In genomic region chr10:43855667-43856210, GRCh38 we compare ENCODE assay signal across 30 cellular contexts.
A peak's percentile ranks its signal among the peaks of the same experiment; 100 is the strongest.
DNase-seq lines count a peak whose midpoint lies in the region; ATAC-seq, FAIRE-seq and TF ChIP-seq lines count a peak whose summit lies in the region.
"Had no signal": no experiment of that assay in that cellular context is flagged by ENCODE, and none has a peak within 500 bp of the region (broad histone marks: within the 10 kb centered on the region; RNA-seq: fewer than 3 reads in every experiment).

No MANE protein-coding gene starts in this region.

- no peak for ATAC-seq in T-helper 17 cell
- peak; percentile 35 to 69 for ATAC-seq in left cardiac atrium
- peak; percentile 26 for ATAC-seq in sciatic nerve
- ATAC-seq in left lobe of liver: no peak
- ATAC-seq in naive thymus-derived CD8-positive, alpha-beta T cell: no peak
- ATAC-seq: activated T-cell treated with anti-CD3 and anti-CD28 coated beads, Interleukin-2, amount 50 U/mL, for 4 hours; gastrocnemius medialis; HepG2; left lung; naive thymus-derived CD4-positive, alpha-beta T cell; T-cell had no signal

- H3K4me3 Mint-ChIP-seq in T-helper 17 cell: peak overlapping the region; percentile 3
- no peak overlapping the region for H3K4me3 Mint-ChIP-seq in naive thymus-derived CD8-positive, alpha-beta T cell
- H3K4me3 Mint-ChIP-seq: activated T-cell treated with anti-CD3 and anti-CD28 coated beads, Interleukin-2, amount 50 U/mL, for 4 hours; immature natural killer cell; mesothelial cell of epicardium; naive thymus-derived CD4-positive, alpha-beta T cell; T-cell had no signal

- H3K27ac Mint-ChIP-seq in T-helper 17 cell: no peak overlapping the region
- peak overlapping the region in 2 of 10 donors; percentile 5 to 57 for H3K27ac Mint-ChIP-seq in naive thymus-derived CD8-positive, alpha-beta T cell
- H3K27ac Mint-ChIP-seq: immature natural killer cell; mesothelial cell of epicardium; naive thymus-derived CD4-positive, alpha-beta T cell; T-cell had no signal

- intact Hi-C loops in left cardiac atrium (cut with DNase I) (no loop called here), sciatic nerve (cut with DNase I) (no loop called here)

- no peaks in the 10 kb centered on the region for H3K27me3 Mint-ChIP-seq in T-helper 17 cell
- H3K27me3 Mint-ChIP-seq in naive thymus-derived CD8-positive, alpha-beta T cell: no peaks in the 10 kb centered on the region
- H3K27me3 Mint-ChIP-seq: T-cell had no signal

- H3K9me3 Mint-ChIP-seq in naive thymus-derived CD8-positive, alpha-beta T cell: no peaks in the 10 kb centered on the region
- H3K9me3 Mint-ChIP-seq: activated T-cell treated with anti-CD3 and anti-CD28 coated beads, Interleukin-2, amount 50 U/mL, for 4 hours; immature natural killer cell; mesothelial cell of epicardium; T-cell had no signal

- H3K36me3 Mint-ChIP-seq in T-helper 17 cell (ENCODE audit: low read depth): peaks cover 3% of the 10 kb centered on the region
- H3K36me3 Mint-ChIP-seq in naive thymus-derived CD8-positive, alpha-beta T cell: no peaks in the 10 kb centered on the region
- H3K36me3 Mint-ChIP-seq: immature natural killer cell; mesothelial cell of epicardium; naive thymus-derived CD4-positive, alpha-beta T cell; T-cell had no signal

- POLR2A ChIA-PET in naive thymus-derived CD8-positive, alpha-beta T cell (lab: Charles Lee): no interaction called here

- H3K9me3 ChIP-seq in T-helper 17 cell (ENCODE audit: control insufficient read depth, low read length, poor library complexity, severe bottlenecking): no peaks in the 10 kb centered on the region
- H3K9me3 ChIP-seq: gastrocnemius medialis, left lung, upper lobe of left lung had no signal

- peak; percentile 44 for DNase-seq in DMS 273 (lab: John Stamatoyannopoulos, UW; ENCODE audit: unreplicated experiment)
- no peak for DNase-seq in DMS 273 treated with DMSO at 0.1 percent for 48 hours (lab: John Stamatoyannopoulos, UW)
- no peak for DNase-seq in T-helper 17 cell
- DNase-seq in left cardiac atrium: no peak
- peak; percentile 47 for DNase-seq in sciatic nerve (ENCODE audit: low spot score)
- DNase-seq in left lobe of liver (ENCODE audit: low spot score): no peak
- DNase-seq in naive thymus-derived CD8-positive, alpha-beta T cell: no peak
- DNase-seq in GM12891 (ENCODE audit: insufficient read length, low spot score): no peak
- DNase-seq: activated CD4-positive, alpha-beta T cell treated with anti-CD3 and anti-CD28 coated beads, Interleukin-2, amount 50 U/mL, for 48 hours; activated CD4-positive, CD25-positive, alpha-beta regulatory T cell; activated gamma-delta T cell treated with Interleukin-2 at 50 U/mL for 16 hours; activated T-cell treated with anti-CD3 and anti-CD28 coated beads, Interleukin-2, amount 50 U/mL, for 4 hours; dorsolateral prefrontal cortex; gastrocnemius medialis; GM23248; hypothalamus; immature natural killer cell; left lung; naive thymus-derived CD4-positive, alpha-beta T cell; NCI-H2171 treated with DMSO at 0.1 percent for 48 hours; NCI-H510A treated with DMSO at 0.1 percent for 48 hours; NK-92 treated with Interleukin-12 subunit alpha and Interleukin-12 subunit beta, amount 100 ng/mL, for 24 hours; SIG-M5; small intestine; stimulated activated CD4-positive, alpha-beta T cell treated with anti-CD3 and anti-CD28 coated beads, Interleukin-1b, Interleukin-23, amount 100 ng/mL, for 48 hours; T-cell; upper lobe of left lung had no signal

- no peak for FAIRE-seq in GM12891 (lab: Jason Lieb, UNC)
- FAIRE-seq: D721Med, HepG2, small intestine had no signal

- H3K4me1 Mint-ChIP-seq in T-helper 17 cell: peaks cover 3% of the 10 kb centered on the region
- H3K4me1 Mint-ChIP-seq in naive thymus-derived CD8-positive, alpha-beta T cell: peaks cover 0 to 4% (median 0%) of the 10 kb centered on the region in 4 donors
- H3K4me1 Mint-ChIP-seq: immature natural killer cell, T-cell had no signal

- TF ChIP-seq POLR2A in GM12891 (IDR thresholded peaks at IDR 0.05; ENCODE audit: low read depth, low read length): no peak

TF ChIP-seq in GM12891, 5 proteins besides CTCF, POLR2A, EP300 and RAD21:
- TF ChIP-seq TAF1 (IDR thresholded peaks at IDR 0.05; ENCODE audit: low read depth, low read length) (no peak), POLR2AphosphoS5 (IDR thresholded peaks at IDR 0.05; ENCODE audit: low read depth, low read length) (no peak)

Comparison
In these comparisons a context has a peak if more than half of its experiments do, and no peak if none do; other contexts are left out.
1. DNase-seq: peak in DMS 273 (single experiment) and sciatic nerve (single experiment); none in DMS 273 treated with DMSO at 0.1 percent for 48 hours (single experiment), T-helper 17 cell (0 of 3), left cardiac atrium (single experiment), left lobe of liver (single experiment), naive thymus-derived CD8-positive, alpha-beta T cell (0 of 10) and GM12891 (single experiment).
2. ATAC-seq: peak in left cardiac atrium (2 of 2) and sciatic nerve (single experiment); none in T-helper 17 cell (single experiment), left lobe of liver (single experiment) and naive thymus-derived CD8-positive, alpha-beta T cell (0 of 2).